In genomic region chr4:627347-627746, GRCh38 we compare ENCODE assay signal across 31 cellular contexts. TPM values are rescaled to one million over a fixed set of nuclear protein-coding genes. Genes with fewer than 3 reads are reported as not detected.
"Had no signal": no experiment of that assay in that cellular context is flagged by ENCODE, and none has a peak within 500 bp of the region (broad histone marks: within the 10 kb centered on the region; RNA-seq: fewer than 3 reads in every experiment).

No MANE protein-coding gene starts in this region.

- H3K27ac ChIP-seq: ascending aorta, brain microvascular endothelial cell, left lung, ovary, right atrium auricular region, thyroid gland, upper lobe of left lung, vagina had no signal

- H3K36me3 ChIP-seq: ascending aorta, brain microvascular endothelial cell, left lung, ovary, right atrium auricular region, thyroid gland, upper lobe of left lung, vagina had no signal

- H3K27me3 ChIP-seq: ascending aorta, ovary, right atrium auricular region, thyroid gland, upper lobe of left lung, vagina had no signal

- ATAC-seq: activated CD8-positive, alpha-beta T cell treated with anti-CD3 and anti-CD28 coated beads for 36 hours; stimulated activated naive CD8-positive, alpha-beta T cell treated with anti-CD3 and anti-CD28 coated beads, Interleukin-15, Interleukin-2, amounts not matched to agents 100 U/mL and 50 U/mL, for 24 hours; WTC11 had no signal

- H3K9me3 ChIP-seq: ascending aorta, ovary, right atrium auricular region, thyroid gland, upper lobe of left lung, vagina had no signal

- DNase-seq: activated CD4-positive, alpha-beta T cell treated with anti-CD3 and anti-CD28 coated beads for 1 hour; activated CD4-positive, alpha-beta T cell treated with anti-CD3 and anti-CD28 coated beads, Interleukin-2, amount 10 ng/mL, durations not matched to agents 7 days and 5 days; activated CD8-positive, alpha-beta T cell treated with anti-CD3 and anti-CD28 coated beads for 36 hours; activated naive CD4-positive, alpha-beta T cell treated with Interleukin-2 at 50 U/mL for 16 hours; activated T-cell treated with anti-CD3 and anti-CD28 coated beads, Interleukin-2, amount 50 U/mL, for 48 hours; brain microvascular endothelial cell; caudate nucleus; foreskin fibroblast; hypothalamus; kidney glomerular epithelial cell; nephron progenitor cell; ovary; stimulated activated CD4-positive, alpha-beta T cell treated with anti-CD3 and anti-CD28 coated beads, Interleukin-12 subunit alpha, Interleukin-12 subunit beta, amount 100 ng/mL, for 4 hours; stimulated activated CD4-positive, alpha-beta T cell treated with anti-CD3 and anti-CD28 coated beads, Interleukin-4, amount 100 ng/mL, for 1 hour; stimulated activated naive CD8-positive, alpha-beta T cell treated with anti-CD3 and anti-CD28 coated beads, Interleukin-15, Interleukin-2, amounts not matched to agents 100 U/mL and 50 U/mL, for 24 hours; T-helper 2 cell; thyroid gland had no signal

- H3K4me1 ChIP-seq: ascending aorta, left lung, right atrium auricular region, upper lobe of left lung, vagina had no signal

- H3K4me3 ChIP-seq: ascending aorta, left lung, ovary, right atrium auricular region, thyroid gland, upper lobe of left lung, vagina had no signal

RNA-seq across cellular contexts. Expression of gene PDE6B, which starts 2.0 kb away (rescaled TPM):
- total RNA-seq: ascending aorta had no signal

RNA-seq across cellular contexts. Expression of gene ATP5ME, which starts 46.7 kb away (rescaled TPM):
- total RNA-seq: ascending aorta had no signal

RNA-seq across cellular contexts. Expression of gene TMEM271, which starts 51.3 kb away (rescaled TPM):
- total RNA-seq: activated CD4-positive, alpha-beta T cell treated with anti-CD3 and anti-CD28 coated beads, Interleukin-2, amount 10 ng/mL, durations not matched to agents 7 days and 5 days; activated CD8-positive, alpha-beta T cell treated with anti-CD3 and anti-CD28 coated beads for 36 hours; activated T-helper 2 cell treated with anti-CD3 and anti-CD28 coated beads, Interferon-gamma antibody, Interleukin-2, Interleukin-4, amounts not matched to agents 10 μg/mL and 5 μg/mL and 100 μg/mL, durations not matched to agents 14 hours and 24 hours and 36 hours; ascending aorta; endodermal cell; esophagus mucosa; left lung; lung microvascular endothelial cell; mucosa of gallbladder; ovary; pulmonary artery endothelial cell; right atrium auricular region; skeletal muscle tissue; subcutaneous adipose tissue; thyroid gland; upper lobe of left lung had no signal
- polyA plus RNA-seq: ovary had no signal
